In genomic region chr17:2862197-2862596, GRCh38 we compare ENCODE assay signal across 1 cellular context.
TF ChIP-seq lines count a peak whose summit lies in the region.

No MANE protein-coding gene starts in this region.

TF ChIP-seq in GM23338, 12 proteins besides CTCF, POLR2A, EP300 and RAD21 (continued from another document):
- TF ChIP-seq ZNF462 (CRISPR knock-in tag; IDR thresholded peaks at IDR 0.05), result no peak
- no peak for TF ChIP-seq EZH2phosphoT487 (IDR thresholded peaks at IDR 0.05; ENCODE audit: unreplicated experiment)
- TF ChIP-seq REST (IDR thresholded peaks at IDR 0.05; ENCODE audit: unreplicated experiment), result no peak
- TF ChIP-seq STAT1 (IDR thresholded peaks at IDR 0.05; ENCODE audit: unreplicated experiment), result no peak
- TF ChIP-seq NANOG (IDR thresholded peaks at IDR 0.05; ENCODE audit: borderline replicate concordance), result no peak
